Comparison of ENCODE assay signal across 8 cellular contexts in the genomic region with DNA sequence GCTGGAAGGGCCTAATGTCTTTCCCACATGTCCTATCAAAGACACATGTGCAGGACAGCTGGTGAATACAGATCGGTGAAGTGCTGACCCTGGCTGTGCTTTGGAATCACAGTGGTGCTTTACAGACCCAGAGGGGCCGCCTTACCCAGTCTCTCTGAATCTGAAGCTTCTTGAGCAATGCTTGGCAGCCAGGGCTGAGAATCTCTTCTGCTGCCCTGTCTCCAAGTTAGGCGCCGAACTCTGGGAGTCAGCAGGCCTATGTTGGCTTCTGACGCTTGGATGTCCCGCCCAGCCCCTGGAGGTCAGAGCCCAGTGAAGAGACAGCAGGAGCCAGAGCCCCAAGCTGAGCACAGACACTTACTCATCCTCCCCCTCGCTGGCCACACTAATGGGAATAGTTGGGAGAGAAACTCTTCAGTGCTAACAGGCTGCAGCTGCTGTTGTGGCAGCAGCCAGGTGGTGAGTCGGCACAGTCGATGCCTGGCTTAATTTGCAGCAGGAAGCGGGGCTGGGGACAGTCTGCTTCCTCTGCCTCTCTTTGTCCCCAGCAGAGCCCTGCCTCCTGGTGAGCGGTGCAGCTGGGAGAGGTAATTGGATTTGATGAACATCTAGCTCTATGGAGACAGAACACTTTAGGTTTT.
DNase-seq lines count a peak whose midpoint lies in the region; ATAC-seq and TF ChIP-seq lines count a peak whose summit lies in the region.

No MANE protein-coding gene starts in this region.

- H3K4me1 ChIP-seq in BE2C (peaks cover 28% of the 10 kb centered on the region), mesodermal cell (ENCODE audit: control insufficient read depth, insufficient read depth, low read length, poor library complexity, severe bottlenecking) (peaks cover 3% of the 10 kb centered on the region), MM.1S (ENCODE audit: low read length) (no peaks in the 10 kb centered on the region)
- no peaks in the 10 kb centered on the region for H3K4me1 ChIP-seq in CD4-positive, alpha-beta memory T cell (ENCODE audit: insufficient read depth, low read length)

- H3K4me3 ChIP-seq in BE2C (ENCODE audit: low read depth, low read length) (peak overlapping the region; percentile 20; the same call in 1 of the 2 replicates), brain microvascular endothelial cell (ENCODE audit: low read depth, low read length) (no peak overlapping the region), mesodermal cell (ENCODE audit: extremely low read depth, insufficient read depth, low read length, poor library complexity, severe bottlenecking) (no peak overlapping the region), MM.1S (ENCODE audit: low read length) (no peak overlapping the region)
- no peak overlapping the region for H3K4me3 ChIP-seq in CD4-positive, alpha-beta memory T cell (ENCODE audit: low read length in 2 of 2)

- peaks cover 1 to 6% (median 4%) of the 10 kb centered on the region in 4 donors for H3K4me1 Mint-ChIP-seq in CD4-positive, alpha-beta memory T cell

- H4K20me1 ChIP-seq in MM.1S (ENCODE audit: insufficient read depth, low read length), result no peaks in the 10 kb centered on the region

- H3K27me3 Mint-ChIP-seq in CD4-positive, alpha-beta memory T cell, result peaks cover 0 to 17% of the 10 kb centered on the region in 2 donors

- no peak overlapping the region for H2AFZ ChIP-seq in MM.1S (ENCODE audit: low read length)

- POLR2A ChIA-PET in CD4-positive, alpha-beta memory T cell (lab: Charles Lee; ENCODE audit: partially characterized antibody), result no interaction called here

- no peak overlapping the region for H3K4me3 Mint-ChIP-seq in CD4-positive, alpha-beta memory T cell

- TF ChIP-seq CTCF in BE2C (IDR thresholded peaks at IDR 0.05; ENCODE audit: low read depth, low read length) (0 out of 2 replicates have a peak, but pooled peaks have one; percentile 19), brain microvascular endothelial cell (IDR thresholded peaks at IDR 0.05; ENCODE audit: low read depth, low read length, missing control alignments) (no peak), MM.1S (IDR thresholded peaks at IDR 0.05; ENCODE audit: low read length) (no peak)

- H3K9me2 ChIP-seq in MM.1S (replicated peaks; ENCODE audit: insufficient read depth, low read length), result no peaks in the 10 kb centered on the region

- 26 to 32% methylated on average over 7 of the region's 11 CpGs for WGBS in mesodermal cell (ENCODE audit: insufficient coverage in 2 of 2), 2 experiments

- in situ Hi-C loops in brain microvascular endothelial cell (cut with HindIII; ENCODE audit: low pct_ligation_motif_present, low sequenced_read_pairs), result no loop called here

- no peak overlapping the region for H3K4me2 ChIP-seq in MM.1S (ENCODE audit: low read depth, low read length)

- CTCF ChIA-PET in CD4-positive, alpha-beta memory T cell (lab: Charles Lee; ENCODE audit: partially characterized antibody), result no interaction called here

- H3K27ac ChIP-seq in brain microvascular endothelial cell, result no peak overlapping the region
- H3K27ac ChIP-seq in mesodermal cell (ENCODE audit: low read depth, low read length, severe bottlenecking), result peak overlapping the region; percentile 12
- no peak overlapping the region for H3K27ac ChIP-seq in CD4-positive, alpha-beta memory T cell (ENCODE audit: low read depth, low read length)
- no peak overlapping the region for H3K27ac ChIP-seq in MM.1S (ENCODE audit: low read length)

- no peaks in the 10 kb centered on the region for H3K36me3 Mint-ChIP-seq in CD4-positive, alpha-beta memory T cell

- H3K9me3 ChIP-seq in BE2C (no peaks in the 10 kb centered on the region), mesodermal cell (ENCODE audit: control insufficient read depth, low read length) (no peaks in the 10 kb centered on the region), MM.1S (replicated peaks; ENCODE audit: insufficient read depth, low read length) (no peaks in the 10 kb centered on the region)
- H3K9me3 ChIP-seq in CD4-positive, alpha-beta memory T cell (ENCODE audit: control insufficient read depth in 1 of 2, low read length in 2 of 2), result no peaks in the 10 kb centered on the region

- no peaks in the 10 kb centered on the region for H3F3A ChIP-seq in MM.1S (ENCODE audit: insufficient read depth, low read length)

- no peaks in the 10 kb centered on the region for H3K79me2 ChIP-seq in MM.1S (ENCODE audit: low read length)

- intact Hi-C loops in CD4-positive, alpha-beta memory T cell (cut with micrococcal nuclease), result no loop called here

- ATAC-seq in GM19351 (IDR thresholded peaks at IDR 0.05; ENCODE audit: unreplicated experiment) (no peak), GM19452 (IDR thresholded peaks at IDR 0.05; ENCODE audit: unreplicated experiment) (no peak)

- peak overlapping the region in 1 of 7 donors; percentile 25 for H3K27ac Mint-ChIP-seq in CD4-positive, alpha-beta memory T cell

- DNase-seq in BE2C (peak; percentile 95), NCI-H146 treated with DMSO at 0.1 percent for 48 hours (lab: John Stamatoyannopoulos, UW; ENCODE audit: unreplicated experiment) (peak; percentile 95), brain microvascular endothelial cell (peak; percentile 69), MM.1S (no peak)
- no peak for DNase-seq in CD4-positive, alpha-beta memory T cell

- H3K36me3 ChIP-seq in BE2C, result no peaks in the 10 kb centered on the region
- H3K36me3 ChIP-seq in brain microvascular endothelial cell (replicated peaks), result no peaks in the 10 kb centered on the region
- H3K36me3 ChIP-seq in mesodermal cell (ENCODE audit: control insufficient read depth, insufficient read depth, low read length), result no peaks in the 10 kb centered on the region
- no peaks in the 10 kb centered on the region for H3K36me3 ChIP-seq in CD4-positive, alpha-beta memory T cell (ENCODE audit: insufficient read depth, low read length)
- H3K36me3 ChIP-seq in MM.1S (replicated peaks; ENCODE audit: insufficient read depth, low read length), result no peaks in the 10 kb centered on the region

- no peaks in the 10 kb centered on the region for H3K9me3 Mint-ChIP-seq in CD4-positive, alpha-beta memory T cell

- H3K27me3 ChIP-seq in BE2C, result no peaks in the 10 kb centered on the region
- H3K27me3 ChIP-seq in brain microvascular endothelial cell (replicated peaks), result no peaks in the 10 kb centered on the region
- no peaks in the 10 kb centered on the region for H3K27me3 ChIP-seq in CD4-positive, alpha-beta memory T cell (ENCODE audit: insufficient read depth, low read length)
- no peaks in the 10 kb centered on the region for H3K27me3 ChIP-seq in MM.1S (replicated peaks; ENCODE audit: insufficient read depth, low read length)

- H3K9ac ChIP-seq in MM.1S (ENCODE audit: low read length), result no peak overlapping the region

Comparison
In these comparisons a context has a peak if more than half of its experiments do, and no peak if none do; other contexts are left out.
1. DNase-seq: peak in BE2C (single experiment), NCI-H146 treated with DMSO at 0.1 percent for 48 hours (single experiment) and brain microvascular endothelial cell (single experiment); none in CD4-positive, alpha-beta memory T cell (0 of 5) and MM.1S (single experiment).